Comparison of ENCODE assay signal across 18 cellular contexts in genomic region chr3:158121295-158121694, GRCh38. TPM values are rescaled to one million over a fixed set of nuclear protein-coding genes. Genes with fewer than 3 reads are reported as not detected.
DNase-seq lines count a peak whose midpoint lies in the region; ATAC-seq, FAIRE-seq and TF ChIP-seq lines count a peak whose summit lies in the region.
"Had no signal": no experiment of that assay in that cellular context is flagged by ENCODE, and none has a peak within 500 bp of the region (broad histone marks: within the 10 kb centered on the region; RNA-seq: fewer than 3 reads in every experiment).

No MANE protein-coding gene starts in this region.

- TF ChIP-seq CTCF in endothelial cell (IDR thresholded peaks at IDR 0.05; ENCODE audit: unreplicated experiment) = no peak

- H3K4me3 Mint-ChIP-seq in endothelial cell (ENCODE audit: unreplicated experiment) = no peak overlapping the region
- H3K4me3 Mint-ChIP-seq: CD4-positive, CD25-positive, alpha-beta regulatory T cell had no signal

- peak; percentile 69 for FAIRE-seq in colon (lab: Jason Lieb, UNC)

- H3K36me3 Mint-ChIP-seq in endothelial cell (ENCODE audit: low read depth, unreplicated experiment) = no peaks in the 10 kb centered on the region

- no peak overlapping the region for H3K27ac Mint-ChIP-seq in endothelial cell (ENCODE audit: unreplicated experiment)
- H3K27ac Mint-ChIP-seq: CD4-positive, CD25-positive, alpha-beta regulatory T cell had no signal

- H3K9me3 Mint-ChIP-seq in endothelial cell (ENCODE audit: unreplicated experiment) = no peaks in the 10 kb centered on the region

- H3K27me3 Mint-ChIP-seq in endothelial cell (ENCODE audit: unreplicated experiment) = no peaks in the 10 kb centered on the region
- H3K27me3 Mint-ChIP-seq: CD4-positive, CD25-positive, alpha-beta regulatory T cell; naive B cell had no signal

- ATAC-seq in GM18870 (IDR thresholded peaks at IDR 0.05; ENCODE audit: unreplicated experiment) = peak; percentile 95
- ATAC-seq in GM21619 (IDR thresholded peaks at IDR 0.05; ENCODE audit: unreplicated experiment) = peak; percentile 93
- peak; percentile 77 for ATAC-seq in HG03103 (IDR thresholded peaks at IDR 0.05; ENCODE audit: low read depth, unreplicated experiment)
- ATAC-seq: left cardiac atrium, right cardiac atrium had no signal

- no peaks in the 10 kb centered on the region for H3K4me1 Mint-ChIP-seq in endothelial cell (ENCODE audit: unreplicated experiment)

- DNase-seq in NCI-H526 (lab: John Stamatoyannopoulos, UW) = no peak
- DNase-seq in activated gamma-delta T cell (lab: John Stamatoyannopoulos, UW) = no peak
- no peak for DNase-seq in DMS 273 treated with DMSO at 0.1 percent for 48 hours (lab: John Stamatoyannopoulos, UW)
- no peak for DNase-seq in endothelial cell (ENCODE audit: low spot score)
- DNase-seq: activated CD4-positive, CD25-positive, alpha-beta regulatory T cell; CD4-positive, CD25-positive, alpha-beta regulatory T cell; effector CD8-positive, alpha-beta T cell; GM23248; left cardiac atrium; naive B cell; NCI-H1436; NK-92 treated with Interleukin-12 subunit alpha and Interleukin-12 subunit beta, amount 100 ng/mL, for 24 hours; right cardiac atrium; substantia nigra had no signal

RNA-seq across cellular contexts. Expression of gene RSRC1, which starts 11.4 kb away (rescaled TPM):
- total RNA-seq in endothelial cell (ENCODE audit: unreplicated experiment) = 24.7 TPM

RNA-seq across cellular contexts. Expression of gene SHOX2, which starts 15.1 kb away (rescaled TPM):
- 0.54 TPM for total RNA-seq in endothelial cell (ENCODE audit: unreplicated experiment)
- total RNA-seq: CD4-positive, CD25-positive, alpha-beta regulatory T cell had no signal
